In genomic region chr4:93781198-93781597, GRCh38 we compare ENCODE assay signal across 30 cellular contexts. TPM values are rescaled to one million over a fixed set of nuclear protein-coding genes. Genes with fewer than 3 reads are reported as not detected.
"Had no signal": no experiment of that assay in that cellular context is flagged by ENCODE, and none has a peak within 500 bp of the region (broad histone marks: within the 10 kb centered on the region; RNA-seq: fewer than 3 reads in every experiment).

No MANE protein-coding gene starts in this region.

- H3K36me3 ChIP-seq: adrenal gland, ascending aorta, brain microvascular endothelial cell, breast epithelium, cardiac muscle cell had no signal

- H3K27ac ChIP-seq: adrenal gland, ascending aorta, body of pancreas, brain microvascular endothelial cell, breast epithelium, cardiac muscle cell had no signal

- H3K9me3 ChIP-seq: adrenal gland, ascending aorta, body of pancreas, breast epithelium had no signal

- H3K27me3 ChIP-seq: adrenal gland, ascending aorta, body of pancreas, brain microvascular endothelial cell, breast epithelium, cardiac muscle cell had no signal

- H3K4me3 ChIP-seq: adrenal gland, ascending aorta, body of pancreas, breast epithelium, cardiac muscle cell had no signal

- DNase-seq: activated effector memory CD4-positive, alpha-beta T cell treated with anti-CD3 and anti-CD28 coated beads, Interleukin-2, amount 50 U/mL, for 16 hours; activated effector memory CD4-positive, alpha-beta T cell treated with Interleukin-2 at 50 U/mL for 16 hours; activated gamma-delta T cell; activated gamma-delta T cell treated with Interleukin-2 at 50 U/mL for 16 hours; activated naive CD4-positive, alpha-beta T cell; activated naive CD4-positive, alpha-beta T cell treated with anti-CD3 and anti-CD28 coated beads for 36 hours; activated naive CD4-positive, alpha-beta T cell treated with anti-CD3 and anti-CD28 coated beads, Interleukin-2, amount 10 ng/mL, durations not matched to agents 7 days and 5 days; activated naive CD4-positive, alpha-beta T cell treated with anti-CD3 and anti-CD28 coated beads, Interleukin-2, amount 50 U/mL, for 16 hours; activated naive CD4-positive, alpha-beta T cell treated with Interleukin-2 at 50 U/mL for 16 hours; activated naive CD8-positive, alpha-beta T cell treated with anti-CD3 and anti-CD28 coated beads for 36 hours; activated naive CD8-positive, alpha-beta T cell treated with anti-CD3 and anti-CD28 coated beads, Interleukin-2, amount 10 ng/mL, durations not matched to agents 7 days and 5 days; activated naive CD8-positive, alpha-beta T cell treated with anti-CD3 and anti-CD28 coated beads, Interleukin-2, amount 50 U/mL, for 24 hours; activated T-cell treated with anti-CD3 and anti-CD28 coated beads, Interleukin-2, amount 50 U/mL, for 1 hour; activated T-cell treated with anti-CD3 and anti-CD28 coated beads, Interleukin-2, amount 50 U/mL, for 24 hours; activated T-cell treated with anti-CD3 and anti-CD28 coated beads, Interleukin-2, amount 50 U/mL, for 4 hours; activated T-cell treated with anti-CD3 and anti-CD28 coated beads, Interleukin-2, amount 50 U/mL, for 48 hours; activated T-cell treated with anti-CD3 and anti-CD28 coated beads, Interleukin-2, amount 50 U/mL, for 72 hours; adrenal gland; amniotic stem cell; amygdala; anterior cingulate cortex; aorta; body of pancreas; brain microvascular endothelial cell; caudate nucleus; central memory CD4-positive, alpha-beta T cell; cerebellar nuclear complex had no signal

- H3K4me1 ChIP-seq: adrenal gland, ascending aorta, body of pancreas, breast epithelium had no signal

RNA-seq across cellular contexts. Expression of gene ATOH1, which starts 47.4 kb away (rescaled TPM):
- polyA plus RNA-seq: adrenal gland, cardiac muscle cell had no signal
